8 cellular contexts compared by ENCODE assay signal in genomic region chr6:52994789-52995078, GRCh38. TPM values are rescaled to one million over a fixed set of nuclear protein-coding genes. Genes with fewer than 3 reads are reported as not detected.
DNase-seq lines count a peak whose midpoint lies in the region; ATAC-seq and TF ChIP-seq lines count a peak whose summit lies in the region.

No MANE protein-coding gene starts in this region.

- peak; percentile 24 for ATAC-seq in GM21367 (IDR thresholded peaks at IDR 0.05; ENCODE audit: unreplicated experiment)
- ATAC-seq in HG03571 (IDR thresholded peaks at IDR 0.05; ENCODE audit: unreplicated experiment): peak; percentile 21
- peak; percentile 44 for ATAC-seq in activated CD8-positive, alpha-beta T cell treated with anti-CD3 and anti-CD28 coated beads, Interleukin-2, amount 10 ng/mL, durations not matched to agents 7 days and 5 days
- peak; percentile 1 to 28 for ATAC-seq in natural killer cell treated with Interleukin-12 subunit alpha and Interleukin-12 subunit beta and Interleukin-15 and Interleukin-18, amount 100 ng/mL, for 72 hours
- peak; percentile 59 for ATAC-seq in aorta (ENCODE audit: low FRiP score)

- H3K36me3 ChIP-seq in Caco-2 (ENCODE audit: control insufficient read depth, insufficient read depth, low read length): no peaks in the 10 kb centered on the region; the same call in 1 of the 2 replicates
- H3K36me3 ChIP-seq in esophagus muscularis mucosa: peaks cover 0 to 1% (median 0%) of the 10 kb centered on the region in 4 donors
- H3K36me3 ChIP-seq in aorta (ENCODE audit: control insufficient read depth in 1 of 2, insufficient read depth in 2 of 2, low read length in 1 of 2): no peaks in the 10 kb centered on the region

- POLR2A ChIA-PET in Caco-2 (lab: Charles Lee): interaction anchor here (1.0 to 1.5 kb wide), 2 partner anchors 48 to 71 kb away, joined by 4 to 5 read pairs; no protein-coding TSS in a partner anchor
- POLR2A ChIA-PET in activated CD8-positive, alpha-beta T cell treated with anti-CD3 and anti-CD28 coated beads, Interleukin-2, amount 10 ng/mL, durations not matched to agents 7 days and 5 days (lab: Charles Lee): interaction anchor here (1.3 kb wide), 1 partner anchor 71 kb away, joined by 8 read pairs; the partner anchor contains the start of gene FBXO9

- H3K27ac Mint-ChIP-seq in Caco-2 (ENCODE audit: unreplicated experiment): peak overlapping the region; percentile 87
- peak overlapping the region; percentile 98 for H3K27ac Mint-ChIP-seq in activated CD8-positive, alpha-beta T cell treated with anti-CD3 and anti-CD28 coated beads, Interleukin-2, amount 10 ng/mL, durations not matched to agents 7 days and 5 days
- peak overlapping the region; percentile 95 to 99 for H3K27ac Mint-ChIP-seq in natural killer cell treated with Interleukin-12 subunit alpha and Interleukin-12 subunit beta and Interleukin-15 and Interleukin-18, amount 100 ng/mL, for 72 hours

- BruUV-seq in Caco-2 (replicated peaks; lab: Mats Ljungman, UMichigan): no TSS peak

- intact Hi-C loops in Caco-2 (cut with micrococcal nuclease; ENCODE audit: unreplicated experiment) (loop anchor here (1.0 to 10.0 kb wide), 6 partner anchors 16 to 320 kb away; partner anchors contain the start of gene TMEM14A), esophagus muscularis mucosa (cut with DNase I) (loop anchor here (10.0 kb wide), 2 partner anchors 110 to 800 kb away; partner anchors contain the start of gene LRRC1), aorta (cut with DNase I) (loop anchor here (1.0 to 10.0 kb wide), 7 partner anchors 48 to 572 kb away; partner anchors contain the start of gene EFHC1 (in 2 of the 2))

- TF ChIP-seq EP300 in esophagus muscularis mucosa (IDR thresholded peaks at IDR 0.05): no peak

- CTCF ChIA-PET in Caco-2 (lab: Charles Lee): interaction anchor here (0.9 to 1.3 kb wide), 6 partner anchors 16 to 270 kb away, joined by 3 to 8 read pairs (median 4); partner anchors contain the start of genes FBXO9 and GSTA2
- CTCF ChIA-PET in activated CD8-positive, alpha-beta T cell treated with anti-CD3 and anti-CD28 coated beads, Interleukin-2, amount 10 ng/mL, durations not matched to agents 7 days and 5 days (lab: Charles Lee): interaction anchor here (0.9 to 3.8 kb wide), 5 partner anchors 10 to 73 kb away, joined by 3 to 39 read pairs (median 4); no protein-coding TSS in a partner anchor

- DNase-seq in Caco-2 (no peak), esophagus muscularis mucosa (ENCODE audit: extremely low spot score) (peak; percentile 93), aorta (peak; percentile 59 to 79), kidney tubule cell (ENCODE audit: low spot score) (no peak)
- DNase-seq in activated CD8-positive, alpha-beta T cell treated with anti-CD3 and anti-CD28 coated beads, Interleukin-2, amount 10 ng/mL, durations not matched to agents 7 days and 5 days: peak; percentile 41
- no peak for DNase-seq in natural killer cell treated with Interleukin-12 subunit alpha and Interleukin-12 subunit beta and Interleukin-15 and Interleukin-18, amount 100 ng/mL, for 72 hours (ENCODE audit: low spot score)

- H3K4me3 Mint-ChIP-seq in Caco-2 (ENCODE audit: unreplicated experiment): peak overlapping the region; percentile 81
- H3K4me3 Mint-ChIP-seq in activated CD8-positive, alpha-beta T cell treated with anti-CD3 and anti-CD28 coated beads, Interleukin-2, amount 10 ng/mL, durations not matched to agents 7 days and 5 days: peak overlapping the region; percentile 83
- peak overlapping the region; percentile 94 for H3K4me3 Mint-ChIP-seq in natural killer cell treated with Interleukin-12 subunit alpha and Interleukin-12 subunit beta and Interleukin-15 and Interleukin-18, amount 100 ng/mL, for 72 hours

- H3K4me3 ChIP-seq in Caco-2 (ENCODE audit: low read depth, low read length) (peak overlapping the region; percentile 85), esophagus muscularis mucosa (peak overlapping the region; percentile 64 to 80 (median 73)), aorta (ENCODE audit: low read length in 2 of 2) (peak overlapping the region; percentile 72 to 97)

- H3K9me3 Mint-ChIP-seq in Caco-2 (ENCODE audit: unreplicated experiment): no peaks in the 10 kb centered on the region
- no peaks in the 10 kb centered on the region for H3K9me3 Mint-ChIP-seq in activated CD8-positive, alpha-beta T cell treated with anti-CD3 and anti-CD28 coated beads, Interleukin-2, amount 10 ng/mL, durations not matched to agents 7 days and 5 days (ENCODE audit: insufficient read depth)
- H3K9me3 Mint-ChIP-seq in natural killer cell treated with Interleukin-12 subunit alpha and Interleukin-12 subunit beta and Interleukin-15 and Interleukin-18, amount 100 ng/mL, for 72 hours: no peaks in the 10 kb centered on the region

- H3K9me3 ChIP-seq in Caco-2 (no peaks in the 10 kb centered on the region), esophagus muscularis mucosa (no peaks in the 10 kb centered on the region), aorta (ENCODE audit: control insufficient read depth, low read length) (no peaks in the 10 kb centered on the region)

- H3K4me1 ChIP-seq in Caco-2 (peaks cover 14% of the 10 kb centered on the region), esophagus muscularis mucosa (peaks cover 0 to 36% (median 31%) of the 10 kb centered on the region in 4 donors), aorta (ENCODE audit: control insufficient read depth in 1 of 2, insufficient read depth in 2 of 2, low read length in 2 of 2) (no peaks in the 10 kb centered on the region)

- TF ChIP-seq CTCF in Caco-2 (IDR thresholded peaks at IDR 0.05; ENCODE audit: insufficient read depth in 1 of 2, low read depth in 1 of 2, low read length in 1 of 2, severe bottlenecking in 1 of 2, unreplicated experiment in 1 of 2): no peak
- TF ChIP-seq CTCF in esophagus muscularis mucosa (IDR thresholded peaks at IDR 0.05): no peak

- no peaks in the 10 kb centered on the region for H3K27me3 ChIP-seq in Caco-2 (replicated peaks; ENCODE audit: control insufficient read depth, insufficient read depth, low read length)
- no peaks in the 10 kb centered on the region for H3K27me3 ChIP-seq in esophagus muscularis mucosa
- no peaks in the 10 kb centered on the region for H3K27me3 ChIP-seq in aorta (ENCODE audit: control insufficient read depth in 1 of 2, insufficient read depth in 2 of 2, low read length in 1 of 2)

- TF ChIP-seq POLR2A in esophagus muscularis mucosa (IDR thresholded peaks at IDR 0.05; ENCODE audit: low read depth): no peak

- WGBS in esophagus muscularis mucosa: 2% methylated on average over 14 of the region's 17 CpGs
- WGBS in aorta, 2 donors: 1% methylated on average over 17 of the region's 17 CpGs

- peaks cover 28% of the 10 kb centered on the region for H3K36me3 Mint-ChIP-seq in Caco-2 (ENCODE audit: insufficient read depth, unreplicated experiment)
- H3K36me3 Mint-ChIP-seq in activated CD8-positive, alpha-beta T cell treated with anti-CD3 and anti-CD28 coated beads, Interleukin-2, amount 10 ng/mL, durations not matched to agents 7 days and 5 days (ENCODE audit: low read depth): peaks cover 3% of the 10 kb centered on the region
- no peaks in the 10 kb centered on the region for H3K36me3 Mint-ChIP-seq in natural killer cell treated with Interleukin-12 subunit alpha and Interleukin-12 subunit beta and Interleukin-15 and Interleukin-18, amount 100 ng/mL, for 72 hours

- no peaks in the 10 kb centered on the region for H3K27me3 Mint-ChIP-seq in Caco-2 (ENCODE audit: insufficient read depth, unreplicated experiment)
- peaks cover 11% of the 10 kb centered on the region for H3K27me3 Mint-ChIP-seq in activated CD8-positive, alpha-beta T cell treated with anti-CD3 and anti-CD28 coated beads, Interleukin-2, amount 10 ng/mL, durations not matched to agents 7 days and 5 days (ENCODE audit: low read depth)
- peaks cover 7 to 8% of the 10 kb centered on the region in 2 donors for H3K27me3 Mint-ChIP-seq in natural killer cell treated with Interleukin-12 subunit alpha and Interleukin-12 subunit beta and Interleukin-15 and Interleukin-18, amount 100 ng/mL, for 72 hours

- peak overlapping the region; percentile 90 to 92 (median 92) for H3K27ac ChIP-seq in esophagus muscularis mucosa (replicated peaks in 1 of 4)
- H3K27ac ChIP-seq in aorta (ENCODE audit: low read depth in 1 of 2, low read length in 2 of 2): peak overlapping the region; percentile 85 to 97

- peaks cover 21% of the 10 kb centered on the region for H3K4me1 Mint-ChIP-seq in Caco-2 (ENCODE audit: low read depth, unreplicated experiment)
- peaks cover 28% of the 10 kb centered on the region for H3K4me1 Mint-ChIP-seq in activated CD8-positive, alpha-beta T cell treated with anti-CD3 and anti-CD28 coated beads, Interleukin-2, amount 10 ng/mL, durations not matched to agents 7 days and 5 days (ENCODE audit: low read depth)
- H3K4me1 Mint-ChIP-seq in natural killer cell treated with Interleukin-12 subunit alpha and Interleukin-12 subunit beta and Interleukin-15 and Interleukin-18, amount 100 ng/mL, for 72 hours (ENCODE audit: low read depth in 2 of 2): peaks cover 30 to 37% of the 10 kb centered on the region in 2 donors

RNA-seq across cellular contexts. Expression of gene GSTA4, which starts 0.3 kb away (rescaled TPM):
- total RNA-seq in Caco-2 (2022) (29.5 and 30.3 TPM in 2 replicates), esophagus muscularis mucosa (10 to 100 TPM; 16.6 to 23.2 (median 17.7) TPM), aorta (10 to 100 TPM; 18.8 to 20.3 TPM)
- total RNA-seq in activated CD8-positive, alpha-beta T cell treated with anti-CD3 and anti-CD28 coated beads, Interleukin-2, amount 10 ng/mL, durations not matched to agents 7 days and 5 days: 1 to 10 TPM; 2.9 to 3.5 TPM
- total RNA-seq in natural killer cell treated with Interleukin-12 subunit alpha and Interleukin-12 subunit beta and Interleukin-15 and Interleukin-18, amount 100 ng/mL, for 72 hours: 1 to 10 TPM in 1 of 2 donors, under 1 TPM in 1; 0.89 to 1.5 TPM
- polyA plus RNA-seq in aorta: 10 to 100 TPM; 19.7 to 31.9 TPM

Comparison
In these comparisons a context has a peak if more than half of its experiments do, and no peak if none do; other contexts are left out.
1. DNase-seq: peak in activated CD8-positive, alpha-beta T cell treated with anti-CD3 and anti-CD28 coated beads, Interleukin-2, amount 10 ng/mL, durations not matched to agents 7 days and 5 days (single experiment), esophagus muscularis mucosa (single experiment) and aorta (2 of 2); none in Caco-2 (0 of 2), natural killer cell treated with Interleukin-12 subunit alpha and Interleukin-12 subunit beta and Interleukin-15 and Interleukin-18, amount 100 ng/mL, for 72 hours (single experiment) and kidney tubule cell (single experiment).
2. Peak in every context shown above with its lines, with median percentiles within 50 percentile points of each other: H3K4me3 ChIP-seq, H3K27ac Mint-ChIP-seq, H3K4me3 Mint-ChIP-seq and ATAC-seq.